In the genomic region with DNA sequence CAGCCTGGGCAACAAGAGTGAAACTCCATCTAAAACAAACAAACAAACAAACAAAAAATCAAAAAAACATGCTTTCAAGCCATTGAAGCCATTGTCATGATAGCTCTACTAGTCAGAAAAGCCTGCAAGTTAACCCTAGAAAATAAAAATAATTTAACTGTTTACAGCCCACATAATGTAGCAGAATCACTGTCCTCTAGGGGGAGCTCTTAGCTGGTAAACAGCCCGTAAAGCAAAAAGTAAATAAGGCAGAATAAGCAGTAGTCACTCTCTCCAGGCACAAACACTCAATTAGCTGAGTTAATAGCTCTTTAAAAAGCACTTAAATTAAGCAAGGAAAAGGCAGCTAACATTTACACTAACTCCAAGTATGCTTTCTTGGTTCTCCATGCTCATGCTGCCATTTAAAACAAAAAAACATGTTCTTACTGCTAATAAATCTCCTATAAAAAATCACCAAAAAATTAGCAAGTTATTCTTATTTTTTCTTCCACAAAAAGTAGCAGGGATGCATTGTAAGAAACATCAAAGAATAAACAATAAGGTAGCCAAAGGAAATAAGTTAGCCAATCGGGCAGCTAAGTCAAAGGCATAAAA, we compare ENCODE assay signal across 8 cellular contexts. TPM values are rescaled to one million over a fixed set of nuclear protein-coding genes. Genes with fewer than 3 reads are reported as not detected.
DNase-seq lines count a peak whose midpoint lies in the region; ATAC-seq and TF ChIP-seq lines count a peak whose summit lies in the region.

No MANE protein-coding gene starts in this region.

- WGBS in hepatocyte (ENCODE audit: low lambda C conversion rate, missing lambda C conversion rate), result 42% methylated on average over 2 of the region's 2 CpGs

- H3K27ac ChIP-seq in DOHH2 (ENCODE audit: low read depth, low read length), result no peak overlapping the region
- no peak overlapping the region for H3K27ac ChIP-seq in KMS-11
- no peak overlapping the region for H3K27ac ChIP-seq in SJCRH30
- H3K27ac ChIP-seq in hepatocyte, result no peak overlapping the region
- H3K27ac ChIP-seq in coronary artery, result no peak overlapping the region

- peak; percentile 17 to 63 for DNase-seq in SJCRH30
- no peak for DNase-seq in hepatocyte (ENCODE audit: low spot score)
- DNase-seq in coronary artery (ENCODE audit: low spot score), result no peak

- H3K4me3 ChIP-seq in DOHH2 (ENCODE audit: low read length), result no peak overlapping the region
- no peak overlapping the region for H3K4me3 ChIP-seq in KMS-11 (IDR thresholded peaks at IDR 0.05; ENCODE audit: insufficient read depth, low read depth, low read length)
- no peak overlapping the region for H3K4me3 ChIP-seq in SJCRH30
- H3K4me3 ChIP-seq in hepatocyte, result no peak overlapping the region
- H3K4me3 ChIP-seq in coronary artery, result no peak overlapping the region

- H3K4me1 ChIP-seq in DOHH2 (ENCODE audit: control insufficient read depth, low read length), result peaks cover 13% of the 10 kb centered on the region
- H3K4me1 ChIP-seq in KMS-11 (ENCODE audit: low read depth, poor library complexity, severe bottlenecking), result no peaks in the 10 kb centered on the region
- no peaks in the 10 kb centered on the region for H3K4me1 ChIP-seq in SJCRH30
- H3K4me1 ChIP-seq in hepatocyte (ENCODE audit: insufficient read depth), result no peaks in the 10 kb centered on the region

- H4K20me1 ChIP-seq in DOHH2 (ENCODE audit: control insufficient read depth, insufficient read depth, low read depth, low read length), result peaks cover 5% of the 10 kb centered on the region; the same call in 1 of the 2 replicates
- H4K20me1 ChIP-seq in KMS-11 (ENCODE audit: insufficient read depth), result no peaks in the 10 kb centered on the region
- H4K20me1 ChIP-seq in hepatocyte (ENCODE audit: insufficient read depth, poor library complexity, severe bottlenecking), result no peaks in the 10 kb centered on the region

- H3K36me3 ChIP-seq in DOHH2 (ENCODE audit: control insufficient read depth, low read length) (no peaks in the 10 kb centered on the region), KMS-11 (ENCODE audit: insufficient read depth) (no peaks in the 10 kb centered on the region), SJCRH30 (no peaks in the 10 kb centered on the region), hepatocyte (replicated peaks; ENCODE audit: insufficient read depth, low read depth) (no peaks in the 10 kb centered on the region)

- peak; percentile 79 for TF ChIP-seq CTCF in DOHH2 (IDR thresholded peaks at IDR 0.05; ENCODE audit: low read depth, low read length, poor library complexity, severe bottlenecking)
- peak; percentile 77 for TF ChIP-seq CTCF in KMS-11 (conservative IDR thresholded peaks at IDR 0.05; ENCODE audit: low read depth, low read length)
- TF ChIP-seq CTCF in hepatocyte (IDR thresholded peaks at IDR 0.05; ENCODE audit: poor library complexity), result peak; percentile 27
- TF ChIP-seq CTCF in coronary artery (IDR thresholded peaks at IDR 0.05), result no peak

- H3K9ac ChIP-seq in KMS-11, result no peak overlapping the region

- ATAC-seq in HG03571 (IDR thresholded peaks at IDR 0.05; ENCODE audit: unreplicated experiment) (no peak), GM21367 (IDR thresholded peaks at IDR 0.05; ENCODE audit: unreplicated experiment) (no peak), HG03521 (IDR thresholded peaks at IDR 0.05; ENCODE audit: unreplicated experiment) (no peak)

- H3K79me2 ChIP-seq in DOHH2 (ENCODE audit: control insufficient read depth, low read length) (no peaks in the 10 kb centered on the region), KMS-11 (ENCODE audit: insufficient read depth, low read depth) (no peaks in the 10 kb centered on the region), hepatocyte (no peaks in the 10 kb centered on the region)

- H2AFZ ChIP-seq in KMS-11 (ENCODE audit: low read depth) (no peak overlapping the region), hepatocyte (no peak overlapping the region)

- H3K27me3 ChIP-seq in DOHH2 (ENCODE audit: control insufficient read depth, low read length), result peaks cover 36% of the 10 kb centered on the region
- H3K27me3 ChIP-seq in KMS-11 (ENCODE audit: insufficient read depth, low read depth), result no peaks in the 10 kb centered on the region; the same call in 1 of the 2 replicates
- H3K27me3 ChIP-seq in SJCRH30, result no peaks in the 10 kb centered on the region
- no peaks in the 10 kb centered on the region for H3K27me3 ChIP-seq in hepatocyte

- H3F3A ChIP-seq in DOHH2 (ENCODE audit: control insufficient read depth, insufficient read depth), result 0 out of 2 replicates have a peak, but pooled peaks cover 4% of the 10 kb centered on the region

- H3K9me2 ChIP-seq in DOHH2 (replicated peaks; ENCODE audit: control insufficient read depth, low read length) (no peaks in the 10 kb centered on the region), hepatocyte (replicated peaks; ENCODE audit: insufficient read depth) (no peaks in the 10 kb centered on the region)

- H3K9me3 ChIP-seq in DOHH2 (ENCODE audit: control insufficient read depth, insufficient read depth, low read length) (no peaks in the 10 kb centered on the region), SJCRH30 (replicated peaks) (no peaks in the 10 kb centered on the region), hepatocyte (ENCODE audit: low read depth) (no peaks in the 10 kb centered on the region)

- H3K4me2 ChIP-seq in DOHH2 (ENCODE audit: low read length) (no peak overlapping the region), KMS-11 (no peak overlapping the region), hepatocyte (no peak overlapping the region)

RNA-seq across cellular contexts. Expression of a gene that starts 11.3 kb away (rescaled TPM):
- total RNA-seq in SJCRH30 (2014; rRNA removed; shearing (Covaris generic)), result not detected in 2 replicates
- total RNA-seq in hepatocyte, result not detected in 2 replicates
- not detected in 2 replicates for polyA plus RNA-seq in hepatocyte

RNA-seq across cellular contexts. Expression of a gene that starts 43.8 kb away (rescaled TPM):
- not detected in 2 replicates for total RNA-seq in SJCRH30 (2014; rRNA removed; shearing (Covaris generic))
- not detected in 2 replicates for total RNA-seq in hepatocyte
- not detected in 2 replicates for polyA plus RNA-seq in hepatocyte

RNA-seq across cellular contexts. Expression of a gene that starts 50.1 kb away (rescaled TPM):
- total RNA-seq in SJCRH30 (2014; rRNA removed; shearing (Covaris generic)), result not detected in 2 replicates
- not detected in 2 replicates for total RNA-seq in hepatocyte
- polyA plus RNA-seq in hepatocyte, result not detected in 2 replicates

Comparison
In these comparisons a context has a peak if more than half of its experiments do, and no peak if none do; other contexts are left out.
1. DNase-seq: peak in SJCRH30 (2 of 2); none in hepatocyte (single experiment) and coronary artery (single experiment).